In the genomic region with DNA sequence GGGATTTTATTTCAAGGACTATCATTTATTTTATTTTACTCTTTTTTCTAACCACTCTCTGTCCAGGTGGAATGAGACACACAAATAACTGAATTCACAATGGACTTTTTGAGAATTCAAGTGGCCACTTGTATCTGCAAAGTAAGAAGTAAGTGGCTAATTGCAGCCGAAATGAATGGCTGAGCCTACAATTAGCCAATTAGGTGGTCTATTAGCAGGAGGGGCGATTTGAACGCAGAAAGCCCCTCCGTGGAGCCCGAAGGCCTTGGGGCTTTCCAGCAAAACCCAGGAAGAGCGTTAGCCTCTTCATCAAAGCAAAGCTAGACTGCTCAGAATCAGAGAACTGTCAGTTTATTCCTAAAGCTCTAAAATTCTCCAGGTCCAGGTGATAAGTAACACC, we compare ENCODE assay signal across 16 cellular contexts.
"Had no signal": no experiment of that assay in that cellular context is flagged by ENCODE, and none has a peak within 500 bp of the region (broad histone marks: within the 10 kb centered on the region; RNA-seq: fewer than 3 reads in every experiment).

No MANE protein-coding gene starts in this region.

- DNase-seq: activated CD4-positive, alpha-beta T cell treated with anti-CD3 and anti-CD28 coated beads, Interleukin-2, amount 10 ng/mL, durations not matched to agents 7 days and 5 days; activated CD8-positive, alpha-beta memory T cell treated with anti-CD3 and anti-CD28 coated beads, Interleukin-2, amount 50 U/mL, for 48 hours; activated gamma-delta T cell treated with Interleukin-2 at 50 U/mL for 16 hours; activated naive CD8-positive, alpha-beta T cell treated with anti-CD3 and anti-CD28 coated beads for 36 hours; brain microvascular endothelial cell; kidney; left ventricle myocardium inferior; mesenchymal stem cell; natural killer cell; stimulated activated CD4-positive, alpha-beta T cell treated with anti-CD3 and anti-CD28 coated beads, Interleukin-12 subunit alpha, Interleukin-12 subunit beta, amount 100 ng/mL, for 4 hours; thyroid gland had no signal

- H3K36me3 ChIP-seq: brain microvascular endothelial cell, left ventricle myocardium inferior, thyroid gland had no signal

- H3K9me3 ChIP-seq: left ventricle myocardium inferior, thyroid gland had no signal

- H3K27ac ChIP-seq: brain microvascular endothelial cell, coronary artery, hepatocyte, left ventricle myocardium inferior, thyroid gland had no signal

- H3K36me3 Mint-ChIP-seq: activated naive CD8-positive, alpha-beta T cell treated with anti-CD3 and anti-CD28 coated beads for 36 hours; natural killer cell; stimulated activated effector memory CD8-positive, alpha-beta T cell treated with anti-CD3 and anti-CD28 coated beads, Interleukin-12 subunit alpha, Interleukin-12 subunit beta, amount 100 ng/mL, for 72 hours had no signal

- H3K9me3 Mint-ChIP-seq: activated CD4-positive, alpha-beta T cell treated with anti-CD3 and anti-CD28 coated beads, Interleukin-2, amount 10 ng/mL, durations not matched to agents 7 days and 5 days; activated naive CD8-positive, alpha-beta T cell treated with anti-CD3 and anti-CD28 coated beads for 36 hours; central memory CD8-positive, alpha-beta T cell; natural killer cell; stimulated activated effector memory CD8-positive, alpha-beta T cell treated with anti-CD3 and anti-CD28 coated beads, Interleukin-12 subunit alpha, Interleukin-12 subunit beta, amount 100 ng/mL, for 72 hours had no signal

- H3K27me3 ChIP-seq: brain microvascular endothelial cell, thyroid gland had no signal

- H3K4me3 ChIP-seq: coronary artery, hepatocyte, left ventricle myocardium inferior, thyroid gland had no signal

- ATAC-seq: esophagus mucosa; natural killer cell; stimulated activated effector memory CD8-positive, alpha-beta T cell treated with anti-CD3 and anti-CD28 coated beads, Interleukin-12 subunit alpha, Interleukin-12 subunit beta, amount 100 ng/mL, for 72 hours had no signal

- H3K27ac Mint-ChIP-seq: activated CD4-positive, alpha-beta T cell treated with anti-CD3 and anti-CD28 coated beads, Interleukin-2, amount 10 ng/mL, durations not matched to agents 7 days and 5 days; activated naive CD8-positive, alpha-beta T cell treated with anti-CD3 and anti-CD28 coated beads for 36 hours; natural killer cell; stimulated activated effector memory CD8-positive, alpha-beta T cell treated with anti-CD3 and anti-CD28 coated beads, Interleukin-12 subunit alpha, Interleukin-12 subunit beta, amount 100 ng/mL, for 72 hours had no signal
